ENCODE assay signal across 16 cellular contexts in the genomic region with DNA sequence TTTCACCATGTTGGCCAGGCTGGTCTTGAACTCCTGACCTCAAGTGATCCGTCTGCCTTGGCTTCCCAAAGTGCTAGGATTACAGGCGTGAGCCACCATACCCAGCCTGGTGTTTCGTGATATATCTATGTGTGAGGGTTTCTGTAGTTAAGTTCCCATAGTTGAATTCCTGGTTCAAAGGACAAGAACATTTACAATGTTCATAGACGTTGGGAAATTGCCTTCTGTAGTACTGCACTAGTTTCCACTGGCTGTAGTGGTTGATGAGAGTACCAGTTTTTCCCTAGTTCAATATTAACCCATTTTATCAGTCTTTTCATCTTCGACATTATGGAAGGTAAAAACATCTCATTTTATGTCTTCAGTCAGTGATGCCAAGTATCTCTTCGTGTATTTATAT.
"Had no signal": no experiment of that assay in that cellular context is flagged by ENCODE, and none has a peak within 500 bp of the region (broad histone marks: within the 10 kb centered on the region; RNA-seq: fewer than 3 reads in every experiment).

No MANE protein-coding gene starts in this region.

- H3K27ac ChIP-seq: esophagus squamous epithelium, heart left ventricle, right atrium auricular region had no signal

- H3K4me3 Mint-ChIP-seq: activated CD8-positive, alpha-beta memory T cell treated with anti-CD3 and anti-CD28 coated beads, Interleukin-2, amount 10 ng/mL, durations not matched to agents 7 days and 5 days; activated naive CD4-positive, alpha-beta T cell treated with anti-CD3 and anti-CD28 coated beads, Interleukin-2, amount 50 U/mL, for 24 hours; activated T-cell treated with anti-CD3 and anti-CD28 coated beads, Interleukin-2, amount 50 U/mL, for 24 hours had no signal

- H3K36me3 Mint-ChIP-seq: activated CD8-positive, alpha-beta memory T cell treated with anti-CD3 and anti-CD28 coated beads, Interleukin-2, amount 10 ng/mL, durations not matched to agents 7 days and 5 days; activated naive CD4-positive, alpha-beta T cell treated with anti-CD3 and anti-CD28 coated beads, Interleukin-2, amount 50 U/mL, for 24 hours; naive thymus-derived CD4-positive, alpha-beta T cell had no signal

- ATAC-seq: activated CD4-positive, CD25-positive, alpha-beta regulatory T cell treated with anti-CD3 and anti-CD28 coated beads, Interleukin-2, amount 50 U/mL, for 24 hours; activated CD8-positive, alpha-beta memory T cell treated with anti-CD3 and anti-CD28 coated beads, Interleukin-2, amount 10 ng/mL, durations not matched to agents 7 days and 5 days; heart left ventricle; naive thymus-derived CD4-positive, alpha-beta T cell had no signal

- H3K9me3 ChIP-seq: breast epithelium, esophagus squamous epithelium, heart left ventricle, right atrium auricular region, tibial nerve had no signal

- H3K27me3 ChIP-seq: breast epithelium, esophagus squamous epithelium, foreskin keratinocyte, right atrium auricular region, tibial nerve had no signal

- H3K9me3 Mint-ChIP-seq: activated naive CD4-positive, alpha-beta T cell treated with anti-CD3 and anti-CD28 coated beads, Interleukin-2, amount 50 U/mL, for 24 hours; activated T-cell treated with anti-CD3 and anti-CD28 coated beads, Interleukin-2, amount 50 U/mL, for 24 hours had no signal

- H3K4me1 ChIP-seq: breast epithelium, right atrium auricular region had no signal

- H3K27ac Mint-ChIP-seq: activated CD8-positive, alpha-beta memory T cell treated with anti-CD3 and anti-CD28 coated beads, Interleukin-2, amount 10 ng/mL, durations not matched to agents 7 days and 5 days; activated naive CD4-positive, alpha-beta T cell treated with anti-CD3 and anti-CD28 coated beads, Interleukin-2, amount 50 U/mL, for 24 hours; activated T-cell treated with anti-CD3 and anti-CD28 coated beads, Interleukin-2, amount 50 U/mL, for 24 hours; naive thymus-derived CD4-positive, alpha-beta T cell had no signal

- H3K4me3 ChIP-seq: breast epithelium, esophagus squamous epithelium, heart left ventricle, right atrium auricular region, skin epidermis, tibial nerve had no signal

- H3K36me3 ChIP-seq: breast epithelium, esophagus squamous epithelium, heart left ventricle, right atrium auricular region, tibial nerve had no signal

- DNase-seq: activated CD8-positive, alpha-beta memory T cell treated with anti-CD3 and anti-CD28 coated beads, Interleukin-2, amount 10 ng/mL, durations not matched to agents 7 days and 5 days; activated effector memory CD4-positive, alpha-beta T cell treated with Interleukin-2 at 50 U/mL for 16 hours; activated T-cell treated with anti-CD3 and anti-CD28 coated beads, Interleukin-2, amount 50 U/mL, for 24 hours; amniotic stem cell; esophagus squamous epithelium; foreskin keratinocyte; heart left ventricle; islet precursor cell; midbrain; naive thymus-derived CD4-positive, alpha-beta T cell had no signal
